1 cellular context compared by ENCODE assay signal in genomic region chr10:8033812-8034665, GRCh38.
TF ChIP-seq lines count a peak whose summit lies in the region.

No MANE protein-coding gene starts in this region.

TF ChIP-seq in HepG2, 621 proteins besides CTCF, POLR2A, EP300 and RAD21 (continued from another document):
- TF ChIP-seq, protein P1, sequence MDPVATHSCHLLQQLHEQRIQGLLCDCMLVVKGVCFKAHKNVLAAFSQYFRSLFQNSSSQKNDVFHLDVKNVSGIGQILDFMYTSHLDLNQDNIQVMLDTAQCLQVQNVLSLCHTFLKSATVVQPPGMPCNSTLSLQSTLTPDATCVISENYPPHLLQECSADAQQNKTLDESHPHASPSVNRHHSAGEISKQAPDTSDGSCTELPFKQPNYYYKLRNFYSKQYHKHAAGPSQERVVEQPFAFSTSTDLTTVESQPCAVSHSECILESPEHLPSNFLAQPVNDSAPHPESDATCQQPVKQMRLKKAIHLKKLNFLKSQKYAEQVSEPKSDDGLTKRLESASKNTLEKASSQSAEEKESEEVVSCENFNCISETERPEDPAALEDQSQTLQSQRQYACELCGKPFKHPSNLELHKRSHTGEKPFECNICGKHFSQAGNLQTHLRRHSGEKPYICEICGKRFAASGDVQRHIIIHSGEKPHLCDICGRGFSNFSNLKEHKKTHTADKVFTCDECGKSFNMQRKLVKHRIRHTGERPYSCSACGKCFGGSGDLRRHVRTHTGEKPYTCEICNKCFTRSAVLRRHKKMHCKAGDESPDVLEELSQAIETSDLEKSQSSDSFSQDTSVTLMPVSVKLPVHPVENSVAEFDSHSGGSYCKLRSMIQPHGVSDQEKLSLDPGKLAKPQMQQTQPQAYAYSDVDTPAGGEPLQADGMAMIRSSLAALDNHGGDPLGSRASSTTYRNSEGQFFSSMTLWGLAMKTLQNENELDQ (CRISPR knock-in tag; IDR thresholded peaks at IDR 0.05; ENCODE audit: borderline replicate concordance) = no peak
- TF ChIP-seq ZNF326 (CRISPR knock-in tag; IDR thresholded peaks at IDR 0.05; ENCODE audit: borderline replicate concordance) (no peak), HNRNPUL1 (IDR thresholded peaks at IDR 0.05; ENCODE audit: low read depth, low read length) (no peak), TRIM24 (CRISPR knock-in tag; IDR thresholded peaks at IDR 0.05) (no peak), ZBTB20 (CRISPR knock-in tag; IDR thresholded peaks at IDR 0.05; ENCODE audit: borderline replicate concordance, low read depth) (no peak), ZBTB3 (CRISPR knock-in tag; IDR thresholded peaks at IDR 0.05; ENCODE audit: borderline replicate concordance, low read depth) (no peak), ZNF432 (CRISPR knock-in tag; IDR thresholded peaks at IDR 0.05; ENCODE audit: borderline replicate concordance) (no peak), SIN3A (IDR thresholded peaks at IDR 0.05; ENCODE audit: borderline replicate concordance, low read depth, low read length) (no peak), ZNF670 (CRISPR knock-in tag; IDR thresholded peaks at IDR 0.05; ENCODE audit: borderline replicate concordance) (no peak), ZNF180 (CRISPR knock-in tag; IDR thresholded peaks at IDR 0.05; ENCODE audit: borderline replicate concordance, low read depth) (no peak), SYNCRIP (IDR thresholded peaks at IDR 0.05; ENCODE audit: insufficient read depth, low read depth, low read length) (no peak), ZFP41 (CRISPR knock-in tag; IDR thresholded peaks at IDR 0.05; ENCODE audit: borderline replicate concordance) (no peak)
